In the genomic region with DNA sequence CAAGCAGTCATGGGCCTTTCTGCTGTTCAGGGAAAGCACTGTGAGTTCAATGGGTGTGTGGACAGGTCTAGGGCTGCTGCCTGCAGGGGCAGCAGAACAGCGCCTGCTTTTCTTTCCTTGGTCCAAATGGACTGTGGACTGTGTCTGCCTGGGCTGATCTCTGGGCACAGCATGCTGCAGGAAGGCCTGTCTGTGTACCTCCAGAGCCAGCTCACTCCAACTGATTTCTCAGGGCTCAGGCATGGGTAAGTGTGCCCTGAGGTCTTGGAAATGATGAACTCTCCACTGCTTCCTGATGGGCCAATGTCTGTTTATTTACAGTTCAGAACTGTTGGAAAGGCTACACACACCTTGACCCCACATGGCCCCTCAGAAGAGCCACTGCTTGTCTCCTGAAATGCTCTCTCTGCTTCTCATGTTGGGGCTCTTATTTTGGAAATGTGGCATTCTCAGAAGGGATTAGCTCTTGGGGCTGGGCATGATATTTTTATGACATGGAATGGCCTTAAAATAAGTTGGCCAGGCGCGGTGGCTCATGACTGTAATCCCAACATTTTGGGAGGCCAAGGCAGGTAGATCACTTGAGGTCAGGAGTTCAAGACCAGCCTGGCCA, we compare ENCODE assay signal across 19 cellular contexts. TPM values are rescaled to one million over a fixed set of nuclear protein-coding genes. Genes with fewer than 3 reads are reported as not detected.
"Had no signal": no experiment of that assay in that cellular context is flagged by ENCODE, and none has a peak within 500 bp of the region (broad histone marks: within the 10 kb centered on the region; RNA-seq: fewer than 3 reads in every experiment).

No MANE protein-coding gene starts in this region.

- H3K27me3 Mint-ChIP-seq: activated CD4-positive, alpha-beta memory T cell treated with anti-CD3 and anti-CD28 coated beads, Interleukin-2, amount 10 ng/mL, durations not matched to agents 7 days and 5 days; memory B cell; stimulated activated memory B cell treated with anti-CD40 and anti-IgM and Interleukin-4, amounts not matched to agents 10 μg/mL and 1 μg/mL and 100 μg/mL, for 72 hours had no signal

- H3K4me1 Mint-ChIP-seq: activated CD4-positive, alpha-beta memory T cell treated with anti-CD3 and anti-CD28 coated beads, Interleukin-2, amount 10 ng/mL, durations not matched to agents 7 days and 5 days; immature natural killer cell; natural killer cell; stimulated activated memory B cell treated with anti-CD40 and anti-IgM and Interleukin-4, amounts not matched to agents 10 μg/mL and 1 μg/mL and 100 μg/mL, for 72 hours had no signal

- H3K27ac Mint-ChIP-seq: activated CD4-positive, alpha-beta memory T cell treated with anti-CD3 and anti-CD28 coated beads, Interleukin-2, amount 10 ng/mL, durations not matched to agents 7 days and 5 days; activated T-helper 1 cell treated with anti-CD3 and anti-CD28 coated beads, Interleukin-12 subunit alpha, Interleukin-12 subunit beta, Interleukin-2, Interleukin-4 antibody, amounts not matched to agents 30 ng/mL and 10 ng/mL and 1 ng/mL, durations not matched to agents 14 hours and 24 hours and 36 hours; immature natural killer cell; memory B cell; natural killer cell; stimulated activated memory B cell treated with anti-CD40 and anti-IgM and Interleukin-4, amounts not matched to agents 10 μg/mL and 1 μg/mL and 100 μg/mL, for 72 hours had no signal

- DNase-seq: activated CD4-positive, alpha-beta memory T cell treated with anti-CD3 and anti-CD28 coated beads, Interleukin-2, amount 10 ng/mL, durations not matched to agents 7 days and 5 days; activated CD8-positive, alpha-beta memory T cell treated with anti-CD3 and anti-CD28 coated beads, Interleukin-2, amount 50 U/mL, for 4 hours; activated naive CD4-positive, alpha-beta T cell; aorta; effector CD8-positive, alpha-beta T cell; hypothalamus; immature natural killer cell; left cardiac atrium; natural killer cell; stimulated activated CD4-positive, alpha-beta T cell treated with anti-CD3 and anti-CD28 coated beads, Interleukin-1b, Interleukin-23, amount 100 ng/mL, for 48 hours; T-helper 9 cell; trophoblast cell had no signal

- H3K36me3 ChIP-seq: cardiac muscle cell had no signal

- H3K4me3 Mint-ChIP-seq: activated CD4-positive, alpha-beta memory T cell treated with anti-CD3 and anti-CD28 coated beads, Interleukin-2, amount 10 ng/mL, durations not matched to agents 7 days and 5 days; activated T-helper 1 cell treated with anti-CD3 and anti-CD28 coated beads, Interleukin-12 subunit alpha, Interleukin-12 subunit beta, Interleukin-2, Interleukin-4 antibody, amounts not matched to agents 30 ng/mL and 10 ng/mL and 1 ng/mL, durations not matched to agents 14 hours and 24 hours and 36 hours; immature natural killer cell; memory B cell; natural killer cell; stimulated activated memory B cell treated with anti-CD40 and anti-IgM and Interleukin-4, amounts not matched to agents 10 μg/mL and 1 μg/mL and 100 μg/mL, for 72 hours had no signal

- H3K27me3 ChIP-seq: cardiac muscle cell had no signal

- H3K9me3 Mint-ChIP-seq: activated CD4-positive, alpha-beta memory T cell treated with anti-CD3 and anti-CD28 coated beads, Interleukin-2, amount 10 ng/mL, durations not matched to agents 7 days and 5 days; activated T-helper 1 cell treated with anti-CD3 and anti-CD28 coated beads, Interleukin-12 subunit alpha, Interleukin-12 subunit beta, Interleukin-2, Interleukin-4 antibody, amounts not matched to agents 30 ng/mL and 10 ng/mL and 1 ng/mL, durations not matched to agents 14 hours and 24 hours and 36 hours; immature natural killer cell; memory B cell; natural killer cell; stimulated activated memory B cell treated with anti-CD40 and anti-IgM and Interleukin-4, amounts not matched to agents 10 μg/mL and 1 μg/mL and 100 μg/mL, for 72 hours had no signal

- H3K4me3 ChIP-seq: cardiac muscle cell, coronary artery, smooth muscle cell had no signal

- H3K27ac ChIP-seq: cardiac muscle cell, coronary artery, epithelial cell of prostate had no signal

- H3K36me3 Mint-ChIP-seq: natural killer cell had no signal

- ATAC-seq: stimulated activated memory B cell treated with anti-CD40 and anti-IgM and Interleukin-4, amounts not matched to agents 10 μg/mL and 1 μg/mL and 100 μg/mL, for 72 hours had no signal

RNA-seq across cellular contexts. Expression of a gene that starts 27.0 kb away (rescaled TPM):
- polyA plus RNA-seq: immature natural killer cell had no signal
